In the genomic region with DNA sequence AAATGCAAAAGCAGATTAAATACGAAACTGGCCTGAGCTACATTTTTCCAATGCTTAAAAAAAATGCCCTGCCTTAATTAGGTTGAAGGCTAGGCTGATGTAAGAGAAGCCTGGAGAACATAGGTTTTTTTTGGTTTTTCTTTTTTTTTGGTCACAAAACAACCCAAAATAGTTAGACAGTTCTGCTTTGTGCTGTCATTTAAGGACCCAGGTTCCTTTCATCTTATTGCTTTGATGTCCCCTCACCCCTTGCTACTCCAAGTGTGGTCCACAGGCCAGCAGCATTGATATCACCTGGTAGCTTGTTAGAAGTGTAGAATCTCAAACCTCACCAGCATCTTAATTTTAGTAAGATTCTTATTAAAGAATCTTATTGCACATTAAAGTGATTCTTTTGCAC, we compare ENCODE assay signal across 19 cellular contexts. TPM values are rescaled to one million over a fixed set of nuclear protein-coding genes. Genes with fewer than 3 reads are reported as not detected.
A peak's percentile ranks its signal among the peaks of the same experiment; 100 is the strongest.
DNase-seq lines count a peak whose midpoint lies in the region; ATAC-seq and TF ChIP-seq lines count a peak whose summit lies in the region.
"Had no signal": no experiment of that assay in that cellular context is flagged by ENCODE, and none has a peak within 500 bp of the region (broad histone marks: within the 10 kb centered on the region; RNA-seq: fewer than 3 reads in every experiment).

No MANE protein-coding gene starts in this region.

- no peak overlapping the region for H3K4me3 Mint-ChIP-seq in activated CD8-positive, alpha-beta T cell treated with anti-CD3 and anti-CD28 coated beads for 36 hours
- H3K4me3 Mint-ChIP-seq in activated CD8-positive, alpha-beta T cell treated with anti-CD3 and anti-CD28 coated beads, Interleukin-2, amount 10 ng/mL, durations not matched to agents 7 days and 5 days = no peak overlapping the region
- H3K4me3 Mint-ChIP-seq: CD8-positive, alpha-beta T cell; HFFc6; IgD-negative memory B cell had no signal

- H3K4me1 ChIP-seq in adrenal gland (replicated peaks in 1 of 2) (peaks cover 25 to 60% of the 10 kb centered on the region in 2 donors), subcutaneous abdominal adipose tissue (ENCODE audit: control insufficient read depth in 5 of 5, insufficient read depth in 5 of 5, low read length in 5 of 5) (peaks cover 4 to 37% (median 20%) of the 10 kb centered on the region in 5 donors)

- TF ChIP-seq POLR2A in adrenal gland (IDR thresholded peaks at IDR 0.05) = no peak

- H3K4me1 Mint-ChIP-seq in activated CD8-positive, alpha-beta T cell treated with anti-CD3 and anti-CD28 coated beads for 36 hours (ENCODE audit: low read depth) = peaks cover 43% of the 10 kb centered on the region
- H3K4me1 Mint-ChIP-seq in activated CD8-positive, alpha-beta T cell treated with anti-CD3 and anti-CD28 coated beads, Interleukin-2, amount 10 ng/mL, durations not matched to agents 7 days and 5 days (ENCODE audit: low read depth) = peaks cover 8% of the 10 kb centered on the region

- CTCF ChIA-PET in activated CD8-positive, alpha-beta T cell treated with anti-CD3 and anti-CD28 coated beads for 36 hours (lab: Charles Lee) = interaction anchor here (0.6 to 1.6 kb wide), 4 partner anchors 9 to 580 kb away, joined by 3 read pairs; no protein-coding TSS in a partner anchor
- CTCF ChIA-PET in activated CD8-positive, alpha-beta T cell treated with anti-CD3 and anti-CD28 coated beads, Interleukin-2, amount 10 ng/mL, durations not matched to agents 7 days and 5 days (lab: Charles Lee) = interaction anchor here (0.6 to 1.4 kb wide), 2 partner anchors 37 to 247 kb away, joined by 3 to 4 read pairs; no protein-coding TSS in a partner anchor

- peaks cover 16% of the 10 kb centered on the region for H3K36me3 Mint-ChIP-seq in activated CD8-positive, alpha-beta T cell treated with anti-CD3 and anti-CD28 coated beads for 36 hours (ENCODE audit: low read depth)
- peaks cover 23% of the 10 kb centered on the region for H3K36me3 Mint-ChIP-seq in activated CD8-positive, alpha-beta T cell treated with anti-CD3 and anti-CD28 coated beads, Interleukin-2, amount 10 ng/mL, durations not matched to agents 7 days and 5 days (ENCODE audit: low read depth)

- ATAC-seq in activated CD8-positive, alpha-beta T cell treated with anti-CD3 and anti-CD28 coated beads for 36 hours = peak; percentile 34
- no peak for ATAC-seq in activated CD8-positive, alpha-beta T cell treated with anti-CD3 and anti-CD28 coated beads, Interleukin-2, amount 10 ng/mL, durations not matched to agents 7 days and 5 days
- ATAC-seq in HG02885 (IDR thresholded peaks at IDR 0.05; ENCODE audit: poor library complexity, unreplicated experiment) = peak; percentile 69
- ATAC-seq: CD8-positive, alpha-beta T cell had no signal

- H3K27ac Mint-ChIP-seq in activated CD8-positive, alpha-beta T cell treated with anti-CD3 and anti-CD28 coated beads for 36 hours = no peak overlapping the region
- H3K27ac Mint-ChIP-seq in activated CD8-positive, alpha-beta T cell treated with anti-CD3 and anti-CD28 coated beads, Interleukin-2, amount 10 ng/mL, durations not matched to agents 7 days and 5 days = no peak overlapping the region
- H3K27ac Mint-ChIP-seq: CD8-positive, alpha-beta T cell; HFFc6; IgD-negative memory B cell had no signal

- DNase-seq in activated CD8-positive, alpha-beta T cell treated with anti-CD3 and anti-CD28 coated beads for 36 hours = no peak
- DNase-seq in activated CD8-positive, alpha-beta T cell treated with anti-CD3 and anti-CD28 coated beads, Interleukin-2, amount 10 ng/mL, durations not matched to agents 7 days and 5 days = no peak
- DNase-seq in adrenal gland (no peak), GF-D8 (lab: John Stamatoyannopoulos, UW) (no peak), retina (no peak)
- DNase-seq in activated CD8-positive, alpha-beta memory T cell treated with anti-CD3 and anti-CD28 coated beads, Interleukin-2, amount 50 U/mL, for 48 hours = no peak
- DNase-seq: 8988T; ACHN; C1 segment of cervical spinal cord; CD8-positive, alpha-beta T cell; COR-L47; DMS153; DMS79 treated with DMSO at 0.1 percent for 48 hours; GDM1; HCEC 1CT; HFFc6 had no signal

- 0 to 53% (median 30%) methylated on average over 1 of the region's 1 CpG for WGBS in adrenal gland, 4 donors

- POLR2A ChIA-PET in activated CD8-positive, alpha-beta T cell treated with anti-CD3 and anti-CD28 coated beads for 36 hours (lab: Charles Lee) = interaction anchor here (0.7 to 2.2 kb wide), 4 partner anchors 15 to 724 kb away, joined by 4 to 5 read pairs (median 4); a partner anchor contains a TSS
- POLR2A ChIA-PET in activated CD8-positive, alpha-beta T cell treated with anti-CD3 and anti-CD28 coated beads, Interleukin-2, amount 10 ng/mL, durations not matched to agents 7 days and 5 days (lab: Charles Lee) = interaction anchor here (1.0 kb wide), 1 partner anchor 14 kb away, joined by 5 read pairs; no protein-coding TSS in a partner anchor

- no peaks in the 10 kb centered on the region for H3K27me3 Mint-ChIP-seq in activated CD8-positive, alpha-beta T cell treated with anti-CD3 and anti-CD28 coated beads for 36 hours
- no peaks in the 10 kb centered on the region for H3K27me3 Mint-ChIP-seq in activated CD8-positive, alpha-beta T cell treated with anti-CD3 and anti-CD28 coated beads, Interleukin-2, amount 10 ng/mL, durations not matched to agents 7 days and 5 days (ENCODE audit: low read depth)
- H3K27me3 Mint-ChIP-seq: IgD-negative memory B cell had no signal

- H3K9me3 ChIP-seq in adrenal gland (replicated peaks in 1 of 3) = no peaks in the 10 kb centered on the region
- no peaks in the 10 kb centered on the region for H3K9me3 ChIP-seq in subcutaneous abdominal adipose tissue (ENCODE audit: control insufficient read depth in 5 of 5, low read length in 5 of 5)

- H3K4me3 ChIP-seq in adrenal gland = no peak overlapping the region
- H3K4me3 ChIP-seq in subcutaneous abdominal adipose tissue (ENCODE audit: low read depth in 1 of 5, low read length in 5 of 5) = peak overlapping the region in 1 of 5 donors; percentile 15

- H3K9me3 Mint-ChIP-seq in activated CD8-positive, alpha-beta T cell treated with anti-CD3 and anti-CD28 coated beads for 36 hours = no peaks in the 10 kb centered on the region
- peaks cover 9% of the 10 kb centered on the region for H3K9me3 Mint-ChIP-seq in activated CD8-positive, alpha-beta T cell treated with anti-CD3 and anti-CD28 coated beads, Interleukin-2, amount 10 ng/mL, durations not matched to agents 7 days and 5 days (ENCODE audit: insufficient read depth)
- H3K9me3 Mint-ChIP-seq: CD8-positive, alpha-beta T cell; HFFc6 had no signal

- intact Hi-C loops in activated CD8-positive, alpha-beta T cell treated with anti-CD3 and anti-CD28 coated beads for 36 hours (cut with micrococcal nuclease) = no loop called here
- intact Hi-C loops in adrenal gland (cut with DNase I) = no loop called here

- peak overlapping the region in 3 of 5 donors; percentile 5 to 42 (median 32) for H3K27ac ChIP-seq in adrenal gland
- peak overlapping the region; percentile 8 for H3K27ac ChIP-seq in subcutaneous abdominal adipose tissue (ENCODE audit: low read depth, low read length)

- no peaks in the 10 kb centered on the region for H3K36me3 ChIP-seq in adrenal gland (replicated peaks in 1 of 2)
- no peaks in the 10 kb centered on the region for H3K36me3 ChIP-seq in subcutaneous abdominal adipose tissue (ENCODE audit: control insufficient read depth in 5 of 5, insufficient read depth in 5 of 5, low read length in 5 of 5)

- H3K9ac ChIP-seq in subcutaneous abdominal adipose tissue (ENCODE audit: low read length in 5 of 5) = peak overlapping the region in 1 of 5 donors; percentile 6

- no peak for TF ChIP-seq CTCF in activated CD8-positive, alpha-beta T cell treated with anti-CD3 and anti-CD28 coated beads for 36 hours (IDR thresholded peaks at IDR 0.05)
- no peak for TF ChIP-seq CTCF in adrenal gland (IDR thresholded peaks at IDR 0.05)

- H3K27me3 ChIP-seq in adrenal gland (no peaks in the 10 kb centered on the region), subcutaneous abdominal adipose tissue (ENCODE audit: control insufficient read depth in 5 of 5, insufficient read depth in 4 of 5, low read length in 5 of 5) (no peaks in the 10 kb centered on the region)

RNA-seq across cellular contexts. Expression of a gene that starts 14.4 kb away (rescaled TPM):
- 10 to 100 TPM; 17.1 to 19.0 TPM for total RNA-seq in activated CD8-positive, alpha-beta T cell treated with anti-CD3 and anti-CD28 coated beads for 36 hours
- total RNA-seq in activated CD8-positive, alpha-beta T cell treated with anti-CD3 and anti-CD28 coated beads, Interleukin-2, amount 10 ng/mL, durations not matched to agents 7 days and 5 days = 10 to 100 TPM; 21.7 to 22.2 TPM
- total RNA-seq in adrenal gland = 10 to 100 TPM in 7 of 8 donors, 1 to 10 TPM in 1; 6.6 to 30.5 (median 21.5) TPM
- 10 to 100 TPM; 14.7 to 26.0 (median 20.9) TPM for polyA plus RNA-seq in adrenal gland
